Comparison of ENCODE assay signal across 21 cellular contexts in the genomic region with DNA sequence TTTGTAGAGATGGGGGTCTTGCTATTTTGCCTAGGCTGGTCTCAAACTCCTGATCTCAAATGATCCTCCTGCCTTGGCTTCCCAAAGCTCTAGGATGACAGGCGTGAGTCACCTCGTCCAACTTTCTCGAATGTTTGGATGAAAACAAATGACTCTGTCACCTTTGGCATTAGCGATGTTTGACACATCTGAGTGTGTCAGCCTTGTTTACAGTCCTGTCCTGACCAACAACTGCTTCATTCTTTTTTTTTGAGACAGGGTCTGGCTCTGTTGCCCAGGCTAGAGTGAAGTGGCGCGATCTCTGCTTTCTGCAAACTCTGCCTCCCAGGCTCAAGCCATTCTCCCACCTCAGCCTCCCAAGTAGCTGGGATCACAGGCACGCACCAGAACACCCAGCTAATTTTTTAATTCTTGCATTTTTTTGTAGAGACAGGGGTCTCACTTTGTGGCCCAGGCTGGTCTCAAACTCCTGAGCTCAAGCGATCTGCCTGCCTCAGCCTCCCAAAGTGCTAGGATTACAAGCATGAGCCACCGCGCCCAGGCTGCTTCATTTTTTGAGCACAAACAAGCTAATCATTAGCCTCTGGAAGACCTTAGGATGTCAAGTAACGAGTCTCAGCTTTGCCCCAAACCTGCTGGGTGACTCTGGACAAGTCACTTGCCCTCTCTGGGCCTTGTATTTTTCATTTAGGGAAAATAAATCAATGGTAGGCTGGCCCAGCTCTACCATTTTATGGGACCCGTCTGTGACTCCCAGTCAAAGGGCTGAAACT. TPM values are rescaled to one million over a fixed set of nuclear protein-coding genes. Genes with fewer than 3 reads are reported as not detected.
"Had no signal": no experiment of that assay in that cellular context is flagged by ENCODE, and none has a peak within 500 bp of the region (broad histone marks: within the 10 kb centered on the region; RNA-seq: fewer than 3 reads in every experiment).

No MANE protein-coding gene starts in this region.

- H3K4me3 Mint-ChIP-seq: activated CD4-positive, alpha-beta memory T cell treated with anti-CD3 and anti-CD28 coated beads, Interleukin-2, amount 10 ng/mL, durations not matched to agents 7 days and 5 days; activated CD8-positive, alpha-beta memory T cell treated with anti-CD3 and anti-CD28 coated beads, Interleukin-2, amount 10 ng/mL, durations not matched to agents 7 days and 5 days; activated naive CD8-positive, alpha-beta T cell treated with anti-CD3 and anti-CD28 coated beads, Interleukin-2, amount 10 ng/mL, durations not matched to agents 7 days and 5 days; activated T-helper 17 cell treated with anti-CD3 and anti-CD28 coated beads, Interleukin-2, amount 50 U/mL, for 72 hours; naive thymus-derived CD8-positive, alpha-beta T cell; stimulated activated effector memory CD8-positive, alpha-beta T cell treated with anti-CD3 and anti-CD28 coated beads, Interleukin-12 subunit alpha, Interleukin-12 subunit beta, amount 100 ng/mL, for 72 hours had no signal

- H3K36me3 ChIP-seq: brain microvascular endothelial cell, thyroid gland, vagina had no signal

- H3K27me3 ChIP-seq: thyroid gland, vagina had no signal

- H3K27ac ChIP-seq: brain microvascular endothelial cell, thyroid gland, vagina had no signal

- ATAC-seq: activated CD8-positive, alpha-beta memory T cell treated with anti-CD3 and anti-CD28 coated beads, Interleukin-2, amount 10 ng/mL, durations not matched to agents 7 days and 5 days; activated T-helper 17 cell treated with anti-CD3 and anti-CD28 coated beads, Interleukin-2, amount 50 U/mL, for 72 hours; esophagus mucosa; naive thymus-derived CD8-positive, alpha-beta T cell; sciatic nerve; stimulated activated effector memory CD8-positive, alpha-beta T cell treated with anti-CD3 and anti-CD28 coated beads, Interleukin-12 subunit alpha, Interleukin-12 subunit beta, amount 100 ng/mL, for 72 hours had no signal

- H3K4me1 ChIP-seq: vagina had no signal

- DNase-seq: activated CD4-positive, alpha-beta memory T cell treated with anti-CD3 and anti-CD28 coated beads, Interleukin-2, amount 10 ng/mL, durations not matched to agents 7 days and 5 days; activated CD4-positive, alpha-beta T cell treated with anti-CD3 and anti-CD28 coated beads for 48 hours; activated CD4-positive, CD25-positive, alpha-beta regulatory T cell; activated CD8-positive, alpha-beta memory T cell treated with anti-CD3 and anti-CD28 coated beads, Interleukin-2, amount 10 ng/mL, durations not matched to agents 7 days and 5 days; activated naive CD4-positive, alpha-beta T cell treated with Interleukin-2 at 50 U/mL for 16 hours; activated naive CD8-positive, alpha-beta T cell treated with anti-CD3 and anti-CD28 coated beads, Interleukin-2, amount 10 ng/mL, durations not matched to agents 7 days and 5 days; brain microvascular endothelial cell; central memory CD4-positive, alpha-beta T cell; effector CD4-positive, alpha-beta T cell; mesenchymal stem cell; naive thymus-derived CD8-positive, alpha-beta T cell; stimulated activated CD4-positive, alpha-beta T cell treated with anti-CD3 and anti-CD28 coated beads, Interleukin-4, amount 100 ng/mL, for 24 hours; T-helper 1 cell; T-helper 9 cell; thyroid gland had no signal

- H3K4me1 Mint-ChIP-seq: activated CD4-positive, alpha-beta memory T cell treated with anti-CD3 and anti-CD28 coated beads, Interleukin-2, amount 10 ng/mL, durations not matched to agents 7 days and 5 days; activated CD8-positive, alpha-beta memory T cell treated with anti-CD3 and anti-CD28 coated beads, Interleukin-2, amount 10 ng/mL, durations not matched to agents 7 days and 5 days; activated naive CD8-positive, alpha-beta T cell treated with anti-CD3 and anti-CD28 coated beads, Interleukin-2, amount 10 ng/mL, durations not matched to agents 7 days and 5 days; activated T-helper 17 cell treated with anti-CD3 and anti-CD28 coated beads, Interleukin-2, amount 50 U/mL, for 72 hours; naive thymus-derived CD8-positive, alpha-beta T cell; stimulated activated effector memory CD8-positive, alpha-beta T cell treated with anti-CD3 and anti-CD28 coated beads, Interleukin-12 subunit alpha, Interleukin-12 subunit beta, amount 100 ng/mL, for 72 hours had no signal

- H3K36me3 Mint-ChIP-seq: activated CD8-positive, alpha-beta memory T cell treated with anti-CD3 and anti-CD28 coated beads, Interleukin-2, amount 10 ng/mL, durations not matched to agents 7 days and 5 days; activated naive CD8-positive, alpha-beta T cell treated with anti-CD3 and anti-CD28 coated beads, Interleukin-2, amount 10 ng/mL, durations not matched to agents 7 days and 5 days; naive thymus-derived CD8-positive, alpha-beta T cell; stimulated activated effector memory CD8-positive, alpha-beta T cell treated with anti-CD3 and anti-CD28 coated beads, Interleukin-12 subunit alpha, Interleukin-12 subunit beta, amount 100 ng/mL, for 72 hours had no signal

- H3K9me3 ChIP-seq: thyroid gland, vagina had no signal

- H3K27ac Mint-ChIP-seq: activated CD4-positive, alpha-beta memory T cell treated with anti-CD3 and anti-CD28 coated beads, Interleukin-2, amount 10 ng/mL, durations not matched to agents 7 days and 5 days; activated CD8-positive, alpha-beta memory T cell treated with anti-CD3 and anti-CD28 coated beads, Interleukin-2, amount 10 ng/mL, durations not matched to agents 7 days and 5 days; activated naive CD8-positive, alpha-beta T cell treated with anti-CD3 and anti-CD28 coated beads, Interleukin-2, amount 10 ng/mL, durations not matched to agents 7 days and 5 days; activated T-helper 17 cell treated with anti-CD3 and anti-CD28 coated beads, Interleukin-2, amount 50 U/mL, for 72 hours; naive thymus-derived CD8-positive, alpha-beta T cell; stimulated activated effector memory CD8-positive, alpha-beta T cell treated with anti-CD3 and anti-CD28 coated beads, Interleukin-12 subunit alpha, Interleukin-12 subunit beta, amount 100 ng/mL, for 72 hours had no signal

- H3K9me3 Mint-ChIP-seq: activated CD4-positive, alpha-beta memory T cell treated with anti-CD3 and anti-CD28 coated beads, Interleukin-2, amount 10 ng/mL, durations not matched to agents 7 days and 5 days; activated naive CD8-positive, alpha-beta T cell treated with anti-CD3 and anti-CD28 coated beads, Interleukin-2, amount 10 ng/mL, durations not matched to agents 7 days and 5 days; activated T-helper 17 cell treated with anti-CD3 and anti-CD28 coated beads, Interleukin-2, amount 50 U/mL, for 72 hours; naive thymus-derived CD8-positive, alpha-beta T cell; stimulated activated effector memory CD8-positive, alpha-beta T cell treated with anti-CD3 and anti-CD28 coated beads, Interleukin-12 subunit alpha, Interleukin-12 subunit beta, amount 100 ng/mL, for 72 hours had no signal

- H3K4me3 ChIP-seq: thyroid gland had no signal

RNA-seq across cellular contexts. Expression of gene MYH11, which starts 7.4 kb away (rescaled TPM):
- total RNA-seq: activated naive CD8-positive, alpha-beta T cell treated with anti-CD3 and anti-CD28 coated beads, Interleukin-2, amount 10 ng/mL, durations not matched to agents 7 days and 5 days; activated T-helper 17 cell treated with anti-CD3 and anti-CD28 coated beads, Interleukin-2, amount 50 U/mL, for 72 hours; naive thymus-derived CD8-positive, alpha-beta T cell; pulmonary artery endothelial cell had no signal
